ENCODE assay signal across 1 cellular context in the genomic region with DNA sequence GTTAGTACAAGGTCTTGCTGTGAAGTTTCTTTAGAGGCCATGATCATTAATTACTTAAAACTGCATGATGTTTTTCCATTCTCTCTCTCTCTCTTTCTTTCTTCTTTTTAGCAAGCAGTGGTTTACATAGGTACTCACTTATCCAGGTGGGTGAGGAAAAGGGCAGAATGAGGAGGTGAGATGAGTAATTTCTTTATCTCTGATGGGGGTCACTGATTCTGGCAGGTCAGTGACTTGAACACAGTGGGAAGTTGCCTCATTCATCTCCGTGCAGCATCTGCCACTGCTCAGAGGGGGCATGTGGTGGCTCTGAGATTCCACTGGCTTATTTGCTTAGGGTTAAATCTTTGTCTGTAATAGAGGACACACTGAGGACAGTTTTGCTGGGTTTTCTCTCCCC.
TF ChIP-seq lines count a peak whose summit lies in the region.

No MANE protein-coding gene starts in this region.

TF ChIP-seq in K562, 482 proteins besides CTCF, POLR2A, EP300 and RAD21 (continued from another document):
- TF ChIP-seq ZNF699 (CRISPR knock-in tag; IDR thresholded peaks at IDR 0.05; ENCODE audit: insufficient replicate concordance): no peak
- no peak for TF ChIP-seq KDM4B (IDR thresholded peaks at IDR 0.05; ENCODE audit: borderline replicate concordance in 2 of 2, low read depth in 1 of 2)
- TF ChIP-seq ZNF121 (CRISPR knock-in tag; conservative IDR thresholded peaks at IDR 0.05): no peak
- TF ChIP-seq, protein P1, sequence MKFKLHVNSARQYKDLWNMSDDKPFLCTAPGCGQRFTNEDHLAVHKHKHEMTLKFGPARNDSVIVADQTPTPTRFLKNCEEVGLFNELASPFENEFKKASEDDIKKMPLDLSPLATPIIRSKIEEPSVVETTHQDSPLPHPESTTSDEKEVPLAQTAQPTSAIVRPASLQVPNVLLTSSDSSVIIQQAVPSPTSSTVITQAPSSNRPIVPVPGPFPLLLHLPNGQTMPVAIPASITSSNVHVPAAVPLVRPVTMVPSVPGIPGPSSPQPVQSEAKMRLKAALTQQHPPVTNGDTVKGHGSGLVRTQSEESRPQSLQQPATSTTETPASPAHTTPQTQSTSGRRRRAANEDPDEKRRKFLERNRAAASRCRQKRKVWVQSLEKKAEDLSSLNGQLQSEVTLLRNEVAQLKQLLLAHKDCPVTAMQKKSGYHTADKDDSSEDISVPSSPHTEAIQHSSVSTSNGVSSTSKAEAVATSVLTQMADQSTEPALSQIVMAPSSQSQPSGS (CRISPR knock-in tag; IDR thresholded peaks at IDR 0.05): no peak
